21 cellular contexts compared by ENCODE assay signal in genomic region chr18:55152801-55153200, GRCh38.
DNase-seq lines count a peak whose midpoint lies in the region; ATAC-seq and TF ChIP-seq lines count a peak whose summit lies in the region.
"Had no signal": no experiment of that assay in that cellular context is flagged by ENCODE, and none has a peak within 500 bp of the region (broad histone marks: within the 10 kb centered on the region; RNA-seq: fewer than 3 reads in every experiment).

No MANE protein-coding gene starts in this region.

- peak; percentile 24 for DNase-seq in AG04449 (ENCODE audit: low read depth, low spot score)
- peak; percentile 9 for DNase-seq in LoVo (ENCODE audit: low spot score)
- DNase-seq in astrocyte of the cerebellum (ENCODE audit: low read depth): peak; percentile 26
- peak; percentile 39 for DNase-seq in fibroblast of villous mesenchyme (ENCODE audit: low read depth)
- DNase-seq in NCI-H774 (lab: John Stamatoyannopoulos, UW): no peak
- DNase-seq in amygdala (lab: John Stamatoyannopoulos, UW): no peak
- no peak for DNase-seq in OCI-LY7 (ENCODE audit: low spot score)
- DNase-seq: activated CD4-positive, alpha-beta T cell treated with anti-CD3 and anti-CD28 coated beads for 1 hour; activated naive CD4-positive, alpha-beta T cell; activated T-cell treated with anti-CD3 and anti-CD28 coated beads, Interleukin-2, amount 50 U/mL, for 24 hours; Calu3; gastrocnemius medialis; Kasumi-1; mesendoderm; naive B cell; NCI-H1417; Right ventricle myocardium superior; substantia nigra had no signal

- no peaks in the 10 kb centered on the region for H3K4me1 ChIP-seq in OCI-LY7 (ENCODE audit: insufficient read depth, low read length, poor library complexity, severe bottlenecking)
- H3K4me1 ChIP-seq: ascending aorta, gastrocnemius medialis, right atrium auricular region had no signal

- no peaks in the 10 kb centered on the region for H3K36me3 ChIP-seq in OCI-LY7 (ENCODE audit: insufficient read depth, low read length)
- H3K36me3 ChIP-seq: ascending aorta, gastrocnemius medialis, right atrium auricular region had no signal

- H4K20me1 ChIP-seq in OCI-LY7 (ENCODE audit: insufficient read depth, low read length): no peaks in the 10 kb centered on the region

- in situ Hi-C loops in astrocyte of the cerebellum (cut with HindIII; ENCODE audit: low sequenced_read_pairs): no loop called here

- no peak overlapping the region for H3K4me3 ChIP-seq in AG04449 (ENCODE audit: low read depth, low read length)
- no peak overlapping the region for H3K4me3 ChIP-seq in astrocyte of the cerebellum (ENCODE audit: low read depth, low read length)
- no peak overlapping the region for H3K4me3 ChIP-seq in fibroblast of villous mesenchyme (ENCODE audit: low read depth, low read length)
- no peak overlapping the region for H3K4me3 ChIP-seq in OCI-LY7 (ENCODE audit: low read depth, low read length, poor library complexity, severe bottlenecking)
- H3K4me3 ChIP-seq: ascending aorta, gastrocnemius medialis, right atrium auricular region had no signal

- CTCF ChIA-PET in AG04449 (lab: Yijun Ruan, JAX): interaction anchor here (1.1 kb wide), 1 partner anchor 16 kb away, joined by 3 read pairs; no protein-coding TSS in a partner anchor
- CTCF ChIA-PET in OCI-LY7 (lab: Charles Lee; ENCODE audit: unreplicated experiment): no interaction called here

- no peak overlapping the region for H3K27ac ChIP-seq in OCI-LY7 (ENCODE audit: low read depth, low read length, poor library complexity, severe bottlenecking)
- H3K27ac ChIP-seq: ascending aorta, gastrocnemius medialis, right atrium auricular region had no signal

- POLR2A ChIA-PET in AG04449 (lab: Yijun Ruan, JAX): no interaction called here
- POLR2A ChIA-PET in OCI-LY7 (lab: Charles Lee): interaction anchor here (0.5 to 0.6 kb wide), 2 partner anchors 131 to 637 kb away, joined by 3 to 4 read pairs; no protein-coding TSS in a partner anchor

- no peak for ATAC-seq in HG02763 (IDR thresholded peaks at IDR 0.05; ENCODE audit: unreplicated experiment)
- ATAC-seq: gastrocnemius medialis had no signal

- H3K4me2 ChIP-seq in OCI-LY7 (ENCODE audit: low read length): no peak overlapping the region

- intact Hi-C loops in OCI-LY7 (cut with micrococcal nuclease; ENCODE audit: unreplicated experiment): no loop called here

- no peaks in the 10 kb centered on the region for H3K9me2 ChIP-seq in OCI-LY7 (ENCODE audit: insufficient read depth, low read length)

- no TSS peak for BruUV-seq in OCI-LY7 (replicated peaks; lab: Mats Ljungman, UMichigan)

- H2AFZ ChIP-seq in OCI-LY7 (ENCODE audit: low read length): no peak overlapping the region

- H3K79me2 ChIP-seq in OCI-LY7 (ENCODE audit: insufficient read depth, low read depth, low read length): no peaks in the 10 kb centered on the region

- TF ChIP-seq CTCF in AG04449 (IDR thresholded peaks at IDR 0.05; ENCODE audit: insufficient read depth, low read length, missing control alignments): no peak
- no peak for TF ChIP-seq CTCF in astrocyte of the cerebellum (IDR thresholded peaks at IDR 0.05; ENCODE audit: low read depth, low read length, missing control alignments)
- TF ChIP-seq CTCF in fibroblast of villous mesenchyme (IDR thresholded peaks at IDR 0.05; ENCODE audit: insufficient read depth, low read depth, low read length): no peak
- TF ChIP-seq CTCF in OCI-LY7 (conservative IDR thresholded peaks at IDR 0.05; ENCODE audit: low read length): no peak

- H3K9me3 ChIP-seq in OCI-LY7 (ENCODE audit: low read length): no peaks in the 10 kb centered on the region
- H3K9me3 ChIP-seq: ascending aorta, gastrocnemius medialis, right atrium auricular region had no signal

Comparison
In these comparisons a context has a peak if more than half of its experiments do, and no peak if none do; other contexts are left out.
1. DNase-seq: peak in AG04449 (single experiment), LoVo (single experiment), astrocyte of the cerebellum (single experiment) and fibroblast of villous mesenchyme (single experiment); none in NCI-H774 (single experiment), amygdala (0 of 56) and OCI-LY7 (single experiment).